ENCODE assay signal across 8 cellular contexts in genomic region chr19:1411255-1412191, GRCh38. TPM values are rescaled to one million over a fixed set of nuclear protein-coding genes. Genes with fewer than 3 reads are reported as not detected.
A peak's percentile ranks its signal among the peaks of the same experiment; 100 is the strongest.
DNase-seq lines count a peak whose midpoint lies in the region; ATAC-seq and TF ChIP-seq lines count a peak whose summit lies in the region.

No MANE protein-coding gene starts in this region.

- no peak for TF ChIP-seq POLR2A in HCT116 (IDR thresholded peaks at IDR 0.05; ENCODE audit: borderline replicate concordance, extremely low read depth, insufficient read depth, insufficient read length)

- peaks cover 65% of the 10 kb centered on the region for H3K4me1 Mint-ChIP-seq in activated naive CD8-positive, alpha-beta T cell treated with anti-CD3 and anti-CD28 coated beads for 36 hours

- DNase-seq in HCT116 (ENCODE audit: low read depth, low spot score) (no peak), left cardiac atrium (peak; percentile 83), germinal center (ENCODE audit: low spot score) (no peak), NCI-H1417 (lab: John Stamatoyannopoulos, UW) (no peak), NK-92 (lab: John Stamatoyannopoulos, UW; ENCODE audit: unreplicated experiment) (no peak)
- peak; percentile 39 for DNase-seq in activated naive CD8-positive, alpha-beta T cell treated with anti-CD3 and anti-CD28 coated beads for 36 hours

- no peaks in the 10 kb centered on the region for H3K9me2 ChIP-seq in HCT116 (ENCODE audit: insufficient read depth)

- H4K20me1 ChIP-seq in HCT116 (ENCODE audit: insufficient read depth): peaks cover 49% of the 10 kb centered on the region; the same call in 1 of the 2 replicates

- RAD21 ChIA-PET in HCT116 (lab: Charles Lee; ENCODE audit: low non-redundant PET in 1 of 2, low total read pairs in 2 of 2, uncharacterized antibody in 2 of 2, unreplicated experiment in 2 of 2): no interaction called here

- H3K4me1 ChIP-seq in HCT116 (ENCODE audit: control insufficient read depth in 1 of 2, insufficient read depth in 2 of 2, low read length in 2 of 2): peaks cover 34 to 74% of the 10 kb centered on the region in 2 experiments

- no peak for ATAC-seq in HCT116
- peak; percentile 11 to 23 for ATAC-seq in left cardiac atrium
- ATAC-seq in HG03432 (IDR thresholded peaks at IDR 0.05; ENCODE audit: unreplicated experiment): no peak

- H3K9me3 Mint-ChIP-seq in activated naive CD8-positive, alpha-beta T cell treated with anti-CD3 and anti-CD28 coated beads for 36 hours: no peaks in the 10 kb centered on the region

- CTCF ChIA-PET in HCT116 (lab: Charles Lee): no interaction called here

- BruUV-seq in HCT116 (replicated peaks; lab: Mats Ljungman, UMichigan): no TSS peak

- H3K4me3 ChIP-seq in HCT116 (replicated peaks in 1 of 2; ENCODE audit: low read depth in 1 of 2, low read length in 2 of 2): no peak overlapping the region
- H3K4me3 ChIP-seq in skin epidermis: no peak overlapping the region

- H3K4me3 Mint-ChIP-seq in activated naive CD8-positive, alpha-beta T cell treated with anti-CD3 and anti-CD28 coated beads for 36 hours: no peak overlapping the region

- H3K27ac Mint-ChIP-seq in activated naive CD8-positive, alpha-beta T cell treated with anti-CD3 and anti-CD28 coated beads for 36 hours: peak overlapping the region; percentile 95

- no peak for TF ChIP-seq CTCF in HCT116 (IDR thresholded peaks at IDR 0.05 in 2 of 3, conservative IDR thresholded peaks at IDR 0.05 in 1 of 3; ENCODE audit: borderline replicate concordance in 1 of 3, insufficient read depth in 1 of 3, low read depth in 2 of 3, low read length in 2 of 3)

- no peaks in the 10 kb centered on the region for H3K27me3 ChIP-seq in HCT116 (ENCODE audit: insufficient read depth, low read length)

- no peaks in the 10 kb centered on the region for H3K27me3 Mint-ChIP-seq in activated naive CD8-positive, alpha-beta T cell treated with anti-CD3 and anti-CD28 coated beads for 36 hours

- H3K27ac ChIP-seq in HCT116 (ENCODE audit: low read depth, low read length) (peak overlapping the region; percentile 98; the same call in 1 of the 2 replicates), skin epidermis (peak overlapping the region in 11 of 21 experiments; percentile 0 to 98 (median 48))

- no peak for TF ChIP-seq RAD21 in HCT116 (IDR thresholded peaks at IDR 0.05; ENCODE audit: low read depth)

- intact Hi-C loops in HCT116 (cut with micrococcal nuclease) (no loop called here), left cardiac atrium (cut with DNase I) (no loop called here)

- no peaks in the 10 kb centered on the region for H3K9me3 ChIP-seq in HCT116 (ENCODE audit: control insufficient read depth in 1 of 2, insufficient read depth in 1 of 2, low read depth in 1 of 2, low read length in 2 of 2)

- no peak overlapping the region for H3K9ac ChIP-seq in HCT116 (ENCODE audit: low read length)

- H3K36me3 Mint-ChIP-seq in activated naive CD8-positive, alpha-beta T cell treated with anti-CD3 and anti-CD28 coated beads for 36 hours: peaks cover 47% of the 10 kb centered on the region

- H3K4me2 ChIP-seq in HCT116 (ENCODE audit: low read length): no peak overlapping the region

- peaks cover 88% of the 10 kb centered on the region for H3K79me2 ChIP-seq in HCT116 (ENCODE audit: insufficient read depth, low read length)

- POLR2A ChIA-PET in HCT116 (lab: Charles Lee): no interaction called here

- peaks cover 2 to 55% of the 10 kb centered on the region in 2 experiments; a peak in 3 of 4 replicates for H3K36me3 ChIP-seq in HCT116 (ENCODE audit: control insufficient read depth in 1 of 2, insufficient read depth in 2 of 2, low read length in 2 of 2)

- H2AFZ ChIP-seq in HCT116 (ENCODE audit: low read depth, low read length, poor library complexity, severe bottlenecking): no peak overlapping the region

TF ChIP-seq in HCT116, 20 proteins besides CTCF, POLR2A, EP300 and RAD21:
- TF ChIP-seq TCF7L2 (IDR thresholded peaks at IDR 0.05; ENCODE audit: borderline replicate concordance, extremely low read depth, insufficient read depth, insufficient read length): no peak
- TF ChIP-seq CEBPB (IDR thresholded peaks at IDR 0.05; ENCODE audit: low read depth): no peak
- TF ChIP-seq REST (IDR thresholded peaks at IDR 0.05; ENCODE audit: low read depth): no peak
- no peak for TF ChIP-seq ZNF274 (IDR thresholded peaks at IDR 0.05; ENCODE audit: low read depth, low read length)
- no peak for TF ChIP-seq SIN3A (IDR thresholded peaks at IDR 0.05; ENCODE audit: low read depth)
- TF ChIP-seq SRF (IDR thresholded peaks at IDR 0.05; ENCODE audit: low read depth): no peak
- TF ChIP-seq FOSL1 (IDR thresholded peaks at IDR 0.05; ENCODE audit: low read depth): no peak
- no peak for TF ChIP-seq SP1 (IDR thresholded peaks at IDR 0.05; ENCODE audit: low read depth)
- TF ChIP-seq JUND (IDR thresholded peaks at IDR 0.05): no peak
- TF ChIP-seq EZH2 (IDR thresholded peaks at IDR 0.05): no peak
- no peak for TF ChIP-seq ZFX (IDR thresholded peaks at IDR 0.05)

RNA-seq across cellular contexts. Expression of gene DAZAP1, which starts 4.1 kb away (rescaled TPM):
- 191 TPM for total RNA-seq in HCT116 (2021; ENCODE audit: unreplicated experiment)
- polyA plus RNA-seq in HCT116 (2012): 98.2 and 111 TPM in 2 replicates
- 100 to 1,000 TPM; 287 to 297 TPM for total RNA-seq in activated naive CD8-positive, alpha-beta T cell treated with anti-CD3 and anti-CD28 coated beads for 36 hours
- total RNA-seq in left cardiac atrium: 10 to 100 TPM; 74.1 to 95.7 TPM

RNA-seq across cellular contexts. Expression of gene GAMT, which starts 10.2 kb away (rescaled TPM):
- total RNA-seq in HCT116 (2021; ENCODE audit: unreplicated experiment) (102 TPM), left cardiac atrium (10 to 100 TPM; 36.0 to 48.1 TPM)
- 105 and 119 TPM in 2 replicates for polyA plus RNA-seq in HCT116 (2012)
- total RNA-seq in activated naive CD8-positive, alpha-beta T cell treated with anti-CD3 and anti-CD28 coated beads for 36 hours: 10 to 100 TPM; 36.5 to 37.6 TPM

RNA-seq across cellular contexts. Expression of gene RPS15, which starts 26.7 kb away (rescaled TPM):
- total RNA-seq in HCT116 (2021; ENCODE audit: unreplicated experiment) (1,862 TPM), left cardiac atrium (100 to 1,000 TPM; 714 to 737 TPM)
- polyA plus RNA-seq in HCT116 (2012): 2,807 and 2,860 TPM in 2 replicates
- total RNA-seq in activated naive CD8-positive, alpha-beta T cell treated with anti-CD3 and anti-CD28 coated beads for 36 hours: 1,000 to 10,000 TPM; 1,472 to 1,524 TPM

RNA-seq across cellular contexts. Expression of gene NDUFS7, which starts 27.8 kb away (rescaled TPM):
- 114 TPM for total RNA-seq in HCT116 (2021; ENCODE audit: unreplicated experiment)
- 110 and 137 TPM in 2 replicates for polyA plus RNA-seq in HCT116 (2012)
- total RNA-seq in activated naive CD8-positive, alpha-beta T cell treated with anti-CD3 and anti-CD28 coated beads for 36 hours: 100 to 1,000 TPM in 1 of 2 experiments, 10 to 100 TPM in 1; 98.7 to 101 TPM
- total RNA-seq in left cardiac atrium: 100 to 1,000 TPM; 240 to 267 TPM

RNA-seq across cellular contexts. Expression of gene APC2, which starts 38.4 kb away (rescaled TPM):
- total RNA-seq in HCT116 (2021; ENCODE audit: unreplicated experiment) (1.6 TPM), left cardiac atrium (under 1 TPM; 0.18 to 0.21 TPM)
- 0.62 and 0.66 TPM in 2 replicates for polyA plus RNA-seq in HCT116 (2012)
- total RNA-seq in activated naive CD8-positive, alpha-beta T cell treated with anti-CD3 and anti-CD28 coated beads for 36 hours: under 1 TPM; 0.21 to 0.26 TPM

Comparison
In these comparisons a context has a peak if more than half of its experiments do, and no peak if none do; other contexts are left out.
1. ATAC-seq: peak in left cardiac atrium (2 of 2); none in HCT116 (single experiment) and HG03432 (single experiment).
2. DNase-seq: peak in activated naive CD8-positive, alpha-beta T cell treated with anti-CD3 and anti-CD28 coated beads for 36 hours (single experiment) and left cardiac atrium (single experiment); none in HCT116 (single experiment), germinal center (single experiment), NCI-H1417 (0 of 3) and NK-92 (single experiment).